ENCODE assay signal across 8 cellular contexts in the genomic region with DNA sequence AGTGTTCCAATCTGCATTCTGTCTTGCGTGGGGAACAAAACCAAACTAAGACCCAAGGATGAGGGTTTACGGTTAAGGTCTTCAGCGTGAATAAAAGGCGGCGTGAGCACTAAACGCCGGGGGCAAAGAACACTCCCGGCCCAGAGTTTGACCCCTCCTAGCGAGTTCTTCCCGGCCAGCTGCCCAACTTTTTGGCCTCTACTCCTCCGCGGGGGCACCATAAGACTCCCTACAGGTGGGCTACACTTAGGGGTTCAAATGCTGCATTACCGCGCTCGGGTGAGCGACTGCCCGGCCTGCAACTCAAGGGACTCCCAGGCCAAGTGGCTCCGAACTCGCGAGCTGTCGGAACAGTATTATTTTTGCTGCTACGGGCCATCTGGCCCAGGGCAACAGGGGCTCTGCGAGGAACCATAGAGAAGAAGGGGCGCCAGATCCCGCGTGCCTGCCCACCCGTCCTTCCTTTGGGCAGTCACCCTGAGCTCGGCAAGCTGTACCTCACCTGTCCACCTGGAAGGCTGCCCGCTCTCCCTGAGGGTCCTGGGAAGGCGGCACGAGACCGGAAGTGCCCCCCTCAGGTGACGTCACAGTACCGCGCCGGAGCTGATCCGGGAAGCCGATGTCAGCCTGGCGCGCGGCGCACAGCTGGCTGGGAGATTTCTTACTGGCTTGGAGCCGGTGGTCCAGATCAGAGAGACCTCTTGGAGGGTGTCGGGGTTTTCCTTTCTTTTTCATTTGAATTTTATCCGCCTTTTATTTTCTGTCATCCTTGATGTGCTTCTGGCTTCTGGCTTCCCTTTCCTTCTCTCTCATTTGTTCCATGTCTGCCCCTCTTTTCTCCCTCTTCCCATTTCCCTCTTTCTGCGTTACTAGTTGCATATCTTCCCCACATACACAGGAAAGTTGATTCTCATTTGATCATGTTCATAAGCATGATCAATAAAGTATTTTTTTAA. TPM values are rescaled to one million over a fixed set of nuclear protein-coding genes. Genes with fewer than 3 reads are reported as not detected.
DNase-seq lines count a peak whose midpoint lies in the region; ATAC-seq and FAIRE-seq lines count a peak whose summit lies in the region.

Gene LDAH, minus strand, starts transcription at position 567 of the 956 bp plus-strand sequence. CDS start 21,638 bp downstream, outside the sequence.

- H3K4me1 ChIP-seq in right cardiac atrium (ENCODE audit: control insufficient read depth, insufficient read depth, low read length): no peaks in the 10 kb centered on the region

- no peaks in the 10 kb centered on the region for H3K9me3 ChIP-seq in right cardiac atrium (ENCODE audit: control insufficient read depth, low read length)

- intact Hi-C loops in T-helper 2 cell treated with Interferon-gamma antibody and Interleukin-4, amounts not matched to agents 100 ng/mL and 5 ng/mL, for 36 hours (cut with micrococcal nuclease): loop anchor here (1.0 to 10.0 kb wide), 8 partner anchors 44 to 1476 kb away; partner anchors contain the start of genes HS1BP3, LAPTM4A, PUM2 and TTC32
- intact Hi-C loops in right cardiac atrium (cut with DNase I): no loop called here

- DNase-seq in NCI-H1694 treated with DMSO at 0.1 percent for 48 hours (lab: John Stamatoyannopoulos, UW) (peak; percentile 96), anterior cingulate cortex (lab: John Stamatoyannopoulos, UW) (peak; percentile 26 to 93 (median 80)), right cardiac atrium (peak; percentile 94 to 97 (median 97)), pulmonary artery endothelial cell (ENCODE audit: low read depth, low spot score) (peak; percentile 61), urothelium cell line (ENCODE audit: low spot score) (peak; percentile 85)

- under 1% methylated on average over 46 of the region's 46 CpGs for WGBS in right cardiac atrium

- peak; percentile 86 for ATAC-seq in GM18498 (IDR thresholded peaks at IDR 0.05; ENCODE audit: unreplicated experiment)
- ATAC-seq in HG02885 (IDR thresholded peaks at IDR 0.05; ENCODE audit: poor library complexity, unreplicated experiment): peak; percentile 90
- ATAC-seq in right cardiac atrium: peak; percentile 98 to 99

- H3K4me3 ChIP-seq in right cardiac atrium (ENCODE audit: low read length): peak within 1 kb of the TSS; percentile 96

- no peak for FAIRE-seq in urothelium cell line (lab: Jason Lieb, UNC)

- no peaks in the 10 kb centered on the region for H3K27me3 ChIP-seq in right cardiac atrium (ENCODE audit: control insufficient read depth, insufficient read depth)

- peak within 1 kb of the TSS; percentile 97 for H3K27ac ChIP-seq in right cardiac atrium (ENCODE audit: low read length)

RNA-seq across cellular contexts. Expression of gene LDAH, which starts in this region (rescaled TPM):
- 31.3 and 33.6 TPM in 2 replicates for total RNA-seq in T-helper 2 cell treated with Interferon-gamma antibody and Interleukin-4, amounts not matched to agents 100 ng/mL and 5 ng/mL, for 36 hours
- total RNA-seq in right cardiac atrium (10 to 100 TPM in 1 of 4 donors, 1 to 10 TPM in 3; 6.9 to 10.8 (median 7.8) TPM), pulmonary artery endothelial cell (18.9 and 33.1 TPM in 2 replicates)
- 4.6 TPM for polyA plus RNA-seq in right cardiac atrium

Comparison
In these comparisons a context has a peak if more than half of its experiments do, and no peak if none do; other contexts are left out.
1. Peak in every context shown above with its lines: DNase-seq, ATAC-seq, H3K4me3 ChIP-seq and H3K27ac ChIP-seq.